In the genomic region with DNA sequence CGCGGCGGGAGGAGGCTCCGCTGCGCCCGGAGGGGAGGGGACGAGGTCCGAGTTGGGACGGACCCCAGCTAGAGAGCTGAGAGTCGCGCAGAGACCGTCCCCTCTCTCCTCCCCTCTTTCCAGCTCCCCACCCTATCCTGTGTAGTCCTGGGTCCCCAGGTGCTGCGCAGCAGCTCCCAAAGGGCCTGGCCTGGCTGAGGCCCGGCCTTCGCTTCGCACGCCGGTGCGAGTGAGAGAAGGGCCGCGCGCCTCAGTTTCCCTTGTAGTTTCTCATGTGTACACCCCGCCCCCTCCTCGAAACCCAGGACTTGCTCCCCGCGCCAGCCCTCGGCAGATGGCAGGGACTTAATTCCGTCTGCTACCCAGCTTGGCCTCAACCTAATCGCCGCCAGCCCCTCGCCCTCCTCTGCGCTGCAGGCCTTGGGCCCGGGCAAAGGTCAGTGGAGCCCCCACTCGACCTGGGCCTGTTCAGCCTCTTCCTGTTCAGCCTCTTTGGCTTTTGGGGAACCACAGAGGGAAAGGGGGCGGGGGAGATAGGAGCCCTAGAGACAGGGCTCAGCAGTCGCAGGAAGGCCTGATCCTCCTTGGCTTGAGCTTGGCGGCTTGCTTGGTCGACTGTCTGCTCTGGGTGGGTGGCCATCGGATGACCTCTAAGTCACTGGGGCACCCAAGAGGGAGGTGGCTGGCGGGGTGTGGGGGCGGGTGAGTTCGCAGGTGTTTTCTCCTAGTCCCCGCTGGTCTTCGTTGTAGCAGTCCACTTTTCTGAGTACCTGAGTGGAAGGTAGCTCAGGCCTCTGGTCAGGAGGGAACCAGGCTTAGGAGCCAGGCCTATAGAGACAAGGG, we compare ENCODE assay signal across 1 cellular context.
TF ChIP-seq lines count a peak whose summit lies in the region.

No MANE protein-coding gene starts in this region.

TF ChIP-seq in GM12878, 131 proteins besides CTCF, POLR2A, EP300 and RAD21:
- TF ChIP-seq RB1 (IDR thresholded peaks at IDR 0.05; ENCODE audit: borderline replicate concordance) = 0 out of 2 replicates have a peak, but pooled peaks have one; percentile 45
- TF ChIP-seq, protein P1, sequence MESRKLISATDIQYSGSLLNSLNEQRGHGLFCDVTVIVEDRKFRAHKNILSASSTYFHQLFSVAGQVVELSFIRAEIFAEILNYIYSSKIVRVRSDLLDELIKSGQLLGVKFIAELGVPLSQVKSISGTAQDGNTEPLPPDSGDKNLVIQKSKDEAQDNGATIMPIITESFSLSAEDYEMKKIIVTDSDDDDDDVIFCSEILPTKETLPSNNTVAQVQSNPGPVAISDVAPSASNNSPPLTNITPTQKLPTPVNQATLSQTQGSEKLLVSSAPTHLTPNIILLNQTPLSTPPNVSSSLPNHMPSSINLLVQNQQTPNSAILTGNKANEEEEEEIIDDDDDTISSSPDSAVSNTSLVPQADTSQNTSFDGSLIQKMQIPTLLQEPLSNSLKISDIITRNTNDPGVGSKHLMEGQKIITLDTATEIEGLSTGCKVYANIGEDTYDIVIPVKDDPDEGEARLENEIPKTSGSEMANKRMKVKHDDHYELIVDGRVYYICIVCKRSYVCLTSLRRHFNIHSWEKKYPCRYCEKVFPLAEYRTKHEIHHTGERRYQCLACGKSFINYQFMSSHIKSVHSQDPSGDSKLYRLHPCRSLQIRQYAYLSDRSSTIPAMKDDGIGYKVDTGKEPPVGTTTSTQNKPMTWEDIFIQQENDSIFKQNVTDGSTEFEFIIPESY (IDR thresholded peaks at IDR 0.05) = no peak
- peak; percentile 4; the same call in 1 of the 2 replicates for TF ChIP-seq GATAD2B (conservative IDR thresholded peaks at IDR 0.05; ENCODE audit: low read depth)
- no peak for TF ChIP-seq SRF (IDR thresholded peaks at IDR 0.05; ENCODE audit: low read depth in 2 of 2, low read length in 2 of 2)
- TF ChIP-seq RUNX3 (IDR thresholded peaks at IDR 0.05; ENCODE audit: low read length) = 0 out of 2 replicates have a peak, but pooled peaks have one; percentile 33
- TF ChIP-seq CHD2 (IDR thresholded peaks at IDR 0.05; ENCODE audit: borderline replicate concordance, low read depth, low read length) = peak; percentile 36; the same call in 1 of the 2 replicates
- TF ChIP-seq MXI1 (IDR thresholded peaks at IDR 0.05; ENCODE audit: low read depth, low read length) = peak; percentile 27; the same call in 1 of the 2 replicates
- TF ChIP-seq SIN3A (IDR thresholded peaks at IDR 0.05; ENCODE audit: low read depth, low read length) = peak; percentile 59; the same call in 1 of the 2 replicates
- TF ChIP-seq NR2F1 (conservative IDR thresholded peaks at IDR 0.05) = peak; percentile 79
- TF ChIP-seq ATF7 (IDR thresholded peaks at IDR 0.05; ENCODE audit: low read depth) = 0 out of 2 replicates have a peak, but pooled peaks have one; percentile 28
- TF ChIP-seq EGR1 (IDR thresholded peaks at IDR 0.05; ENCODE audit: borderline replicate concordance in 1 of 2, low read depth in 2 of 2, low read length in 2 of 2) = peak in 1 of 2 experiments; percentile 29; a peak in 1 of 3 replicates
- TF ChIP-seq HDGF (IDR thresholded peaks at IDR 0.05) = peak; percentile 57; the same call in 1 of the 2 replicates
- TF ChIP-seq, protein P2, sequence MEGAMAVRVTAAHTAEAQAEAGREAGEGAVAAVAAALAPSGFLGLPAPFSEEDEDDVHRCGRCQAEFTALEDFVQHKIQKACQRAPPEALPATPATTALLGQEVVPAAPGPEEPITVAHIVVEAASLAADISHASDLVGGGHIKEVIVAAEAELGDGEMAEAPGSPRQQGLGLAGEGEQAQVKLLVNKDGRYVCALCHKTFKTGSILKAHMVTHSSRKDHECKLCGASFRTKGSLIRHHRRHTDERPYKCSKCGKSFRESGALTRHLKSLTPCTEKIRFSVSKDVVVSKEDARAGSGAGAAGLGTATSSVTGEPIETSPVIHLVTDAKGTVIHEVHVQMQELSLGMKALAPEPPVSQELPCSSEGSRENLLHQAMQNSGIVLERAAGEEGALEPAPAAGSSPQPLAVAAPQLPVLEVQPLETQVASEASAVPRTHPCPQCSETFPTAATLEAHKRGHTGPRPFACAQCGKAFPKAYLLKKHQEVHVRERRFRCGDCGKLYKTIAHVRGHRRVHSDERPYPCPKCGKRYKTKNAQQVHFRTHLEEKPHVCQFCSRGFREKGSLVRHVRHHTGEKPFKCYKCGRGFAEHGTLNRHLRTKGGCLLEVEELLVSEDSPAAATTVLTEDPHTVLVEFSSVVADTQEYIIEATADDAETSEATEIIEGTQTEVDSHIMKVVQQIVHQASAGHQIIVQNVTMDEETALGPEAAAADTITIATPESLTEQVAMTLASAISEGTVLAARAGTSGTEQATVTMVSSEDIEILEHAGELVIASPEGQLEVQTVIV (IDR thresholded peaks at IDR 0.05; ENCODE audit: borderline replicate concordance, partially characterized antibody) = no peak
